In genomic region chr21:46459024-46459355, GRCh38 we compare ENCODE assay signal across 8 cellular contexts. TPM values are rescaled to one million over a fixed set of nuclear protein-coding genes. Genes with fewer than 3 reads are reported as not detected.
DNase-seq lines count a peak whose midpoint lies in the region; ATAC-seq and TF ChIP-seq lines count a peak whose summit lies in the region.

No MANE protein-coding gene starts in this region.

- H3K36me3 ChIP-seq in transverse colon = no peaks in the 10 kb centered on the region

- intact Hi-C loops in lower leg skin (cut with DNase I; ENCODE audit: low total_unique reads) = no loop called here
- intact Hi-C loops in transverse colon (cut with DNase I; ENCODE audit: low total_unique reads) = no loop called here

- no peak for TF ChIP-seq CTCF in astrocyte of the cerebellum (IDR thresholded peaks at IDR 0.05; ENCODE audit: low read depth, low read length, missing control alignments)
- TF ChIP-seq CTCF in lower leg skin (IDR thresholded peaks at IDR 0.05) = no peak
- TF ChIP-seq CTCF in transverse colon (IDR thresholded peaks at IDR 0.05) = peak in 1 of 5 experiments; percentile 11

- peaks cover 4% of the 10 kb centered on the region for H3K36me3 Mint-ChIP-seq in activated T-cell treated with anti-CD3 and anti-CD28 coated beads, Interleukin-2, amount 50 U/mL, for 4 hours (ENCODE audit: insufficient read depth)

- peaks cover 15 to 49% (median 40%) of the 10 kb centered on the region in 4 donors for H3K4me1 ChIP-seq in transverse colon

- H3K4me3 ChIP-seq in astrocyte of the cerebellum (ENCODE audit: low read depth, low read length) (peak overlapping the region; percentile 73), lower leg skin (ENCODE audit: low read depth, poor library complexity, severe bottlenecking) (peak overlapping the region; percentile 88), transverse colon (peak overlapping the region; percentile 96 to 99 (median 98))

- in situ Hi-C loops in astrocyte of the cerebellum (cut with HindIII; ENCODE audit: low sequenced_read_pairs) = no loop called here
- in situ Hi-C loops in transverse colon (cut with MboI; ENCODE audit: low pct_ligation_motif_present in 1 of 4, low pct_unique_long_range_greater_than_20kb in 1 of 4, low sequenced_read_pairs in 3 of 4) = no loop called here

- no peak for ATAC-seq in activated T-cell treated with anti-CD3 and anti-CD28 coated beads, Interleukin-2, amount 50 U/mL, for 4 hours
- no peak for ATAC-seq in HG03521 (IDR thresholded peaks at IDR 0.05; ENCODE audit: unreplicated experiment)

- H3K9me3 Mint-ChIP-seq in activated T-cell treated with anti-CD3 and anti-CD28 coated beads, Interleukin-2, amount 50 U/mL, for 4 hours = no peaks in the 10 kb centered on the region

- peaks cover 43% of the 10 kb centered on the region for H3K4me1 Mint-ChIP-seq in activated T-cell treated with anti-CD3 and anti-CD28 coated beads, Interleukin-2, amount 50 U/mL, for 4 hours (ENCODE audit: low read depth)

- H3K27me3 Mint-ChIP-seq in activated T-cell treated with anti-CD3 and anti-CD28 coated beads, Interleukin-2, amount 50 U/mL, for 4 hours (ENCODE audit: low read depth) = no peaks in the 10 kb centered on the region

- peak overlapping the region; percentile 80 for H3K4me3 Mint-ChIP-seq in activated T-cell treated with anti-CD3 and anti-CD28 coated beads, Interleukin-2, amount 50 U/mL, for 4 hours

- no peak for DNase-seq in activated T-cell treated with anti-CD3 and anti-CD28 coated beads, Interleukin-2, amount 50 U/mL, for 4 hours
- DNase-seq in activated T-cell treated with anti-CD3 and anti-CD28 coated beads for 4 hours (no peak), astrocyte of the cerebellum (ENCODE audit: low read depth) (no peak), lower leg skin (ENCODE audit: low spot score in 2 of 2) (no peak), transverse colon (no peak), NCI-H748 treated with DMSO at 0.1 percent for 48 hours (lab: John Stamatoyannopoulos, UW) (no peak), C1 segment of cervical spinal cord (lab: John Stamatoyannopoulos, UW) (no peak)

- no peaks in the 10 kb centered on the region for H3K27me3 ChIP-seq in transverse colon

- peak overlapping the region; percentile 90 to 98 (median 94) for H3K27ac ChIP-seq in transverse colon

- no peak for TF ChIP-seq EP300 in transverse colon (IDR thresholded peaks at IDR 0.05; ENCODE audit: low read depth)

- WGBS in lower leg skin, 2 donors = 0% methylated on average over 1 to 15 of the region's 36 CpGs
- WGBS in transverse colon (ENCODE audit: low coverage in 1 of 2), 2 donors = 0% methylated on average over 30 of the region's 36 CpGs; no CpG with 5 or more reads in 1 of the 2 donors

- no peak for TF ChIP-seq POLR2A in lower leg skin (IDR thresholded peaks at IDR 0.05)
- TF ChIP-seq POLR2A in transverse colon (IDR thresholded peaks at IDR 0.05) = no peak

- no peaks in the 10 kb centered on the region for H3K9me3 ChIP-seq in transverse colon

RNA-seq across cellular contexts. Expression of gene DIP2A, which starts 0.3 kb away (rescaled TPM):
- total RNA-seq in activated T-cell treated with anti-CD3 and anti-CD28 coated beads, Interleukin-2, amount 50 U/mL, for 4 hours = 10 to 100 TPM; 17.8 to 19.5 (median 18.9) TPM
- total RNA-seq in lower leg skin (10 to 100 TPM; 37.3 to 77.8 (median 38.5) TPM), transverse colon (100 to 1,000 TPM in 2 of 4 donors, 10 to 100 TPM in 2; 68.8 to 121 (median 92.9) TPM)
